ENCODE assay signal across 24 cellular contexts in the genomic region with DNA sequence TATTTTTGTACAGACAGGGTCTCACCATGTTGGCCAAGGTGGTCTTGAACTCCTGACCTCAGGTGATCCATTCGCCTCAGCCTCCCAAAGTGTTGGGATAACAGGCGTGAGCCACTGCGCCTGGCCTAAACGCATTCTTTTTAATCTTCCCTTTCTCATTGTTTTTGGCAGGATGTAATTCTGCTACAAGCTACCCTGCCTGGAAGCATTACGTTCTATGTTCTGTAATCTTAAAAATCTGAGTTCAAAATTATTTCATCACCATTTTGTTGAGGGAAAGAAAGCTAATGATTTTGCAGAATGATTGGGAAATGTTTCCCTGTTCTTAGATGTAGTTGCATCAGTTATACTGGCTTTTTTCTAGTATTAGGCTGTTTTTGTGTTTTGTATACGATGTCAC.
DNase-seq lines count a peak whose midpoint lies in the region; ATAC-seq, FAIRE-seq and TF ChIP-seq lines count a peak whose summit lies in the region.
"Had no signal": no experiment of that assay in that cellular context is flagged by ENCODE, and none has a peak within 500 bp of the region (broad histone marks: within the 10 kb centered on the region; RNA-seq: fewer than 3 reads in every experiment).

No MANE protein-coding gene starts in this region.

- H3K27me3 Mint-ChIP-seq in T-helper 2 cell treated with Interferon-gamma antibody and Interleukin-4, amounts not matched to agents 5 μg/mL and 100 μg/mL, for 36 hours (ENCODE audit: low read depth): no peaks in the 10 kb centered on the region
- H3K27me3 Mint-ChIP-seq in CD14-positive monocyte (ENCODE audit: low read depth in 3 of 3): peaks cover 0 to 3% (median 0%) of the 10 kb centered on the region in 3 donors
- H3K27me3 Mint-ChIP-seq in central memory CD8-positive, alpha-beta T cell: no peaks in the 10 kb centered on the region
- H3K27me3 Mint-ChIP-seq in CD8-positive, alpha-beta T cell (ENCODE audit: low read depth): no peaks in the 10 kb centered on the region
- H3K27me3 Mint-ChIP-seq: B cell had no signal

- peak; percentile 2 for DNase-seq in T-helper 2 cell treated with Interferon-gamma antibody and Interleukin-4, amounts not matched to agents 5 μg/mL and 100 μg/mL, for 36 hours (ENCODE audit: low spot score)
- DNase-seq in T-helper 2 cell (no peak), CD14-positive monocyte (ENCODE audit: low spot score) (no peak), CD1c-positive myeloid dendritic cell (ENCODE audit: extremely low spot score) (no peak), RCC 7860 (ENCODE audit: low spot score) (no peak)
- DNase-seq in central memory CD8-positive, alpha-beta T cell (ENCODE audit: low spot score in 2 of 2): no peak
- no peak for DNase-seq in CD8-positive, alpha-beta T cell
- DNase-seq: activated CD4-positive, CD25-positive, alpha-beta regulatory T cell; activated CD8-positive, alpha-beta memory T cell treated with anti-CD3 and anti-CD28 coated beads for 24 hours; amniotic stem cell; Kasumi-1; kidney glomerular epithelial cell; NCI-H187; NCI-H2227 treated with DMSO at 0.1 percent for 48 hours; NCI-H748 treated with DMSO at 0.1 percent for 48 hours; nucleus accumbens; T1000; upper lobe of left lung had no signal

- H3K36me3 ChIP-seq in gastroesophageal sphincter: peaks cover 10 to 98% of the 10 kb centered on the region in 2 donors
- peaks cover 90% of the 10 kb centered on the region for H3K36me3 ChIP-seq in CD8-positive, alpha-beta T cell (ENCODE audit: insufficient read depth, low read length)

- H3K4me3 Mint-ChIP-seq in T-helper 2 cell treated with Interferon-gamma antibody and Interleukin-4, amounts not matched to agents 5 μg/mL and 100 μg/mL, for 36 hours: no peak overlapping the region
- H3K4me3 Mint-ChIP-seq in CD14-positive monocyte: no peak overlapping the region
- H3K4me3 Mint-ChIP-seq in central memory CD8-positive, alpha-beta T cell: no peak overlapping the region
- H3K4me3 Mint-ChIP-seq in CD8-positive, alpha-beta T cell: no peak overlapping the region
- H3K4me3 Mint-ChIP-seq: activated T-helper 1 cell treated with anti-CD3 and anti-CD28 coated beads, Interleukin-12 subunit alpha, Interleukin-12 subunit beta, Interleukin-2, Interleukin-4 antibody, amounts not matched to agents 30 ng/mL and 10 ng/mL and 1 ng/mL, durations not matched to agents 14 hours and 24 hours and 36 hours; B cell had no signal

- H3K9me3 Mint-ChIP-seq in T-helper 2 cell treated with Interferon-gamma antibody and Interleukin-4, amounts not matched to agents 5 μg/mL and 100 μg/mL, for 36 hours: no peaks in the 10 kb centered on the region
- no peaks in the 10 kb centered on the region for H3K9me3 Mint-ChIP-seq in CD14-positive monocyte
- H3K9me3 Mint-ChIP-seq in central memory CD8-positive, alpha-beta T cell: no peaks in the 10 kb centered on the region
- H3K9me3 Mint-ChIP-seq in CD8-positive, alpha-beta T cell: no peaks in the 10 kb centered on the region
- H3K9me3 Mint-ChIP-seq: activated T-helper 1 cell treated with anti-CD3 and anti-CD28 coated beads, Interleukin-12 subunit alpha, Interleukin-12 subunit beta, Interleukin-2, Interleukin-4 antibody, amounts not matched to agents 30 ng/mL and 10 ng/mL and 1 ng/mL, durations not matched to agents 14 hours and 24 hours and 36 hours had no signal

- no peak for TF ChIP-seq POLR2A in gastroesophageal sphincter (IDR thresholded peaks at IDR 0.05)

- H3K27me3 ChIP-seq in gastroesophageal sphincter: no peaks in the 10 kb centered on the region
- no peaks in the 10 kb centered on the region for H3K27me3 ChIP-seq in CD8-positive, alpha-beta T cell (ENCODE audit: insufficient read depth, low read length)
- H3K27me3 ChIP-seq: upper lobe of left lung had no signal

- intact Hi-C loops in CD14-positive monocyte (cut with micrococcal nuclease): no loop called here
- intact Hi-C loops in CD8-positive, alpha-beta T cell (cut with DNase I, micrococcal nuclease): loop anchor here (5.0 kb wide), 1 partner anchor 35 kb away; no protein-coding TSS in a partner anchor

- no peak for ATAC-seq in central memory CD8-positive, alpha-beta T cell (replicated peaks; ENCODE audit: extremely low read depth, poor library complexity, severe bottlenecking)
- peak; percentile 72 for ATAC-seq in gastroesophageal sphincter
- no peak for ATAC-seq in CD8-positive, alpha-beta T cell
- ATAC-seq: SK-N-SH treated with all-trans-retinoic acid at 6 μM for 48 hours had no signal

- peak overlapping the region in 2 of 4 donors; percentile 27 to 42 for H3K27ac ChIP-seq in gastroesophageal sphincter
- H3K27ac ChIP-seq in CD8-positive, alpha-beta T cell (ENCODE audit: low read depth, low read length): no peak overlapping the region
- H3K27ac ChIP-seq: 22Rv1 had no signal

- no peak for FAIRE-seq in RCC 7860 (lab: Jason Lieb, UNC)
- FAIRE-seq: GM19239 had no signal

- POLR2A ChIA-PET in CD8-positive, alpha-beta T cell (lab: Charles Lee): no interaction called here

- H3K36me3 Mint-ChIP-seq in T-helper 2 cell treated with Interferon-gamma antibody and Interleukin-4, amounts not matched to agents 5 μg/mL and 100 μg/mL, for 36 hours (ENCODE audit: low read depth): peaks cover 82% of the 10 kb centered on the region
- peaks cover 90 to 98% of the 10 kb centered on the region in 2 donors for H3K36me3 Mint-ChIP-seq in CD14-positive monocyte
- H3K36me3 Mint-ChIP-seq in central memory CD8-positive, alpha-beta T cell (ENCODE audit: insufficient read depth): peaks cover 96% of the 10 kb centered on the region
- H3K36me3 Mint-ChIP-seq in CD8-positive, alpha-beta T cell: peaks cover 93% of the 10 kb centered on the region

- CTCF ChIA-PET in CD8-positive, alpha-beta T cell (lab: Charles Lee): interaction anchor here (0.7 to 4.6 kb wide), 2 partner anchors 12 to 76 kb away, joined by 3 to 31 read pairs; no protein-coding TSS in a partner anchor

- H3K27ac Mint-ChIP-seq in T-helper 2 cell treated with Interferon-gamma antibody and Interleukin-4, amounts not matched to agents 5 μg/mL and 100 μg/mL, for 36 hours: no peak overlapping the region
- peak overlapping the region in 5 of 7 donors; percentile 27 to 81 (median 66) for H3K27ac Mint-ChIP-seq in CD14-positive monocyte
- H3K27ac Mint-ChIP-seq in central memory CD8-positive, alpha-beta T cell (ENCODE audit: low read depth): peak overlapping the region; percentile 32
- H3K27ac Mint-ChIP-seq in CD8-positive, alpha-beta T cell: no peak overlapping the region
- H3K27ac Mint-ChIP-seq: B cell had no signal

- H3K9me3 ChIP-seq in gastroesophageal sphincter: no peaks in the 10 kb centered on the region
- H3K9me3 ChIP-seq in CD8-positive, alpha-beta T cell (ENCODE audit: low read length): no peaks in the 10 kb centered on the region
- H3K9me3 ChIP-seq: upper lobe of left lung had no signal

- TF ChIP-seq EP300 in gastroesophageal sphincter (IDR thresholded peaks at IDR 0.05): no peak

- H3K4me3 ChIP-seq in gastroesophageal sphincter: no peak overlapping the region
- no peak overlapping the region for H3K4me3 ChIP-seq in CD8-positive, alpha-beta T cell (ENCODE audit: low read depth, low read length)
- H3K4me3 ChIP-seq: upper lobe of left lung had no signal

- peaks cover 40% of the 10 kb centered on the region for H3K4me1 Mint-ChIP-seq in T-helper 2 cell treated with Interferon-gamma antibody and Interleukin-4, amounts not matched to agents 5 μg/mL and 100 μg/mL, for 36 hours (ENCODE audit: low read depth)
- peaks cover 17% of the 10 kb centered on the region for H3K4me1 Mint-ChIP-seq in CD14-positive monocyte
- H3K4me1 Mint-ChIP-seq in central memory CD8-positive, alpha-beta T cell: peaks cover 33% of the 10 kb centered on the region
- peaks cover 39% of the 10 kb centered on the region for H3K4me1 Mint-ChIP-seq in CD8-positive, alpha-beta T cell (ENCODE audit: low read depth)

- TF ChIP-seq CTCF in CD14-positive monocyte (IDR thresholded peaks at IDR 0.05): no peak
- no peak for TF ChIP-seq CTCF in gastroesophageal sphincter (IDR thresholded peaks at IDR 0.05)
- TF ChIP-seq CTCF in CD8-positive, alpha-beta T cell (IDR thresholded peaks at IDR 0.05): no peak

- H3K4me1 ChIP-seq in gastroesophageal sphincter: peaks cover 0 to 22% (median 0%) of the 10 kb centered on the region in 3 donors
- peaks cover 5% of the 10 kb centered on the region for H3K4me1 ChIP-seq in CD8-positive, alpha-beta T cell (ENCODE audit: insufficient read depth, low read length)
- H3K4me1 ChIP-seq: upper lobe of left lung had no signal

- 82 to 90% methylated on average over 6 of the region's 6 CpGs for WGBS in gastroesophageal sphincter (ENCODE audit: low coverage in 1 of 2), 2 donors

Comparison
In these comparisons a context has a peak if more than half of its experiments do, and no peak if none do; other contexts are left out.
1. H3K27ac Mint-ChIP-seq: peak in CD14-positive monocyte (5 of 7) and central memory CD8-positive, alpha-beta T cell (single experiment); none in T-helper 2 cell treated with Interferon-gamma antibody and Interleukin-4, amounts not matched to agents 5 μg/mL and 100 μg/mL, for 36 hours (single experiment) and CD8-positive, alpha-beta T cell (single experiment).
2. intact Hi-C loops: an anchor here in CD8-positive, alpha-beta T cell (5.0 kb wide); none called in CD14-positive monocyte.